24 cellular contexts compared by ENCODE assay signal in genomic region chr6:7557652-7558051, GRCh38. TPM values are rescaled to one million over a fixed set of nuclear protein-coding genes. Genes with fewer than 3 reads are reported as not detected.
"Had no signal": no experiment of that assay in that cellular context is flagged by ENCODE, and none has a peak within 500 bp of the region (broad histone marks: within the 10 kb centered on the region; RNA-seq: fewer than 3 reads in every experiment).

No MANE protein-coding gene starts in this region.

- H3K4me1 ChIP-seq: gastroesophageal sphincter had no signal

- H3K4me3 Mint-ChIP-seq: dendritic cell treated with granulocyte-macrophage colony-stimulating factor and Interleukin-4, amounts not matched to agents 40 ng/mL and 50 ng/mL, for 4 days; effector memory CD8-positive, alpha-beta T cell; immature natural killer cell; memory B cell; mesothelial cell of epicardium; natural killer cell; neural crest cell had no signal

- H3K9me3 Mint-ChIP-seq: dendritic cell treated with granulocyte-macrophage colony-stimulating factor and Interleukin-4, amounts not matched to agents 40 ng/mL and 50 ng/mL, for 4 days; effector memory CD8-positive, alpha-beta T cell; immature natural killer cell; memory B cell; mesothelial cell of epicardium; natural killer cell; neural crest cell had no signal

- H3K36me3 ChIP-seq: gastroesophageal sphincter, left lung, lower lobe of right lung, thoracic aorta had no signal

- H3K27me3 ChIP-seq: esophagus squamous epithelium, transverse colon had no signal

- H3K27ac ChIP-seq: gastroesophageal sphincter, left lung, lower lobe of right lung, stomach, thoracic aorta, transverse colon had no signal

- ATAC-seq: effector memory CD8-positive, alpha-beta T cell; gastroesophageal sphincter; left lung; lower lobe of right lung; natural killer cell; sciatic nerve had no signal

- H3K9me3 ChIP-seq: esophagus squamous epithelium, gastroesophageal sphincter, left lung, lower lobe of right lung, stomach, thoracic aorta, transverse colon had no signal

- H3K4me3 ChIP-seq: esophagus squamous epithelium, gastroesophageal sphincter, left lung, lower lobe of right lung, skin epidermis, stomach, thoracic aorta, transverse colon had no signal

- H3K27ac Mint-ChIP-seq: dendritic cell treated with granulocyte-macrophage colony-stimulating factor and Interleukin-4, amounts not matched to agents 40 ng/mL and 50 ng/mL, for 4 days; effector memory CD8-positive, alpha-beta T cell; immature natural killer cell; memory B cell; mesothelial cell of epicardium; natural killer cell had no signal

- FAIRE-seq: colon, keratinocyte had no signal

- H3K4me1 Mint-ChIP-seq: immature natural killer cell, memory B cell, natural killer cell, neural crest cell had no signal

- H3K36me3 Mint-ChIP-seq: immature natural killer cell, memory B cell, natural killer cell had no signal

- DNase-seq: effector memory CD8-positive, alpha-beta T cell; esophagus squamous epithelium; foreskin fibroblast; glutamatergic neuron; immature natural killer cell; left lung; lower lobe of right lung; natural killer cell; posterior cingulate gyrus; stimulated activated CD4-positive, alpha-beta T cell treated with anti-CD3 and anti-CD28 coated beads, Interleukin-12 subunit alpha, Interleukin-12 subunit beta, amount 100 ng/mL, for 4 hours; stimulated activated naive CD4-positive, alpha-beta T cell; stomach; substantia nigra; transverse colon had no signal

RNA-seq across cellular contexts. Expression of gene DSP, which starts 16.2 kb away (rescaled TPM):
- polyA plus RNA-seq: immature natural killer cell had no signal
